Comparison of ENCODE assay signal across 1 cellular context in the genomic region with DNA sequence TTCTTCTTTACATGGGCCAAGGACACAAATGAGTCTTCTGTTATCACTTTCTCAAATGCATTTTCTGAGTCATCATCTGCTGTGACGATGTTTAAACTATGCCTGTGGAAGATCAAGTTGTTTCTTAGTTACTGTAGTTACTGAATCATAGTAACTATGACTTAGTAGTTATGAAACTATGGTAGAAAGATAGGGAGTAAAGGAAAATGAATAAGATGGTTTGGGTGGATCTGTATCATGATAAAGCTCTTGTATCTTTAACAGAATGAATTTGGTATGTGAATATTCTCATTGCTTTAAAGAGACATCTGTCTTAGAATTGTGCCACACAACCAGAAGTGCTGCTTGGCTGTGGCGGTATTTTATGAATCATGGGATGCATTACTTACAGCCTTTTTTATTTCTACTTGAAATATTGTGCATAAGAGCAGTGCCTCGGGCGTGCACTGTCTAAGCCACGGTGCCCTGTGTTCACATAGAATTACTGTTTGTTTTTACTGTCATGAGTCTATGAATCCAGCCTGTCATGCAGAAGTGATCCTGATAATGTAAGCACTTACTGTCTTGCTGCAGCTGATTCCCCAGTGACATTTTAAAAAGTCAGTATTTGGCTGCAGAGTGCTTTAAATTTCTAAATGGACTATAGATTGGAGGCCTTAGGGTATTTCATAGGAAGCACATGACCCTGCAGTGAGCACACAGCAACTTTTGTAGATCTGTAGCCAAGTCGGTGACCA.
TF ChIP-seq lines count a peak whose summit lies in the region.

No MANE protein-coding gene starts in this region.

TF ChIP-seq in HEK293, 187 proteins besides CTCF, POLR2A, EP300 and RAD21 (continued from another document):
- TF ChIP-seq, protein P1, sequence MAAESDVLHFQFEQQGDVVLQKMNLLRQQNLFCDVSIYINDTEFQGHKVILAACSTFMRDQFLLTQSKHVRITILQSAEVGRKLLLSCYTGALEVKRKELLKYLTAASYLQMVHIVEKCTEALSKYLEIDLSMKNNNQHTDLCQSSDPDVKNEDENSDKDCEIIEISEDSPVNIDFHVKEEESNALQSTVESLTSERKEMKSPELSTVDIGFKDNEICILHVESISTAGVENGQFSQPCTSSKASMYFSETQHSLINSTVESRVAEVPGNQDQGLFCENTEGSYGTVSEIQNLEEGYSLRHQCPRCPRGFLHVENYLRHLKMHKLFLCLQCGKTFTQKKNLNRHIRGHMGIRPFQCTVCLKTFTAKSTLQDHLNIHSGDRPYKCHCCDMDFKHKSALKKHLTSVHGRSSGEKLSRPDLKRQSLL (tag by site-specific recombination; IDR thresholded peaks at IDR 0.05) = no peak
- TF ChIP-seq ZNF514 (tag by site-specific recombination; IDR thresholded peaks at IDR 0.05) = no peak
- TF ChIP-seq ZFP37 (tag by site-specific recombination; IDR thresholded peaks at IDR 0.05) = no peak
- no peak for TF ChIP-seq ZNF433 (tag by site-specific recombination; IDR thresholded peaks at IDR 0.05; ENCODE audit: low read depth)
- no peak for TF ChIP-seq ZNF660 (tag by site-specific recombination; IDR thresholded peaks at IDR 0.05)
- no peak for TF ChIP-seq ZNF335 (tag by site-specific recombination; conservative IDR thresholded peaks at IDR 0.05)
- no peak for TF ChIP-seq ZNF416 (tag by site-specific recombination; IDR thresholded peaks at IDR 0.05)
- peak; percentile 90 for TF ChIP-seq ZNF629 (tag by site-specific recombination; IDR thresholded peaks at IDR 0.05)
- TF ChIP-seq ZSCAN30 (tag by site-specific recombination; IDR thresholded peaks at IDR 0.05) = peak; percentile 19; the same call in 1 of the 2 replicates
- TF ChIP-seq ZNF610 (tag by site-specific recombination; IDR thresholded peaks at IDR 0.05; ENCODE audit: borderline replicate concordance) = no peak
- no peak for TF ChIP-seq ZNF140 (tag by site-specific recombination; IDR thresholded peaks at IDR 0.05)
- TF ChIP-seq SP7 (tag by site-specific recombination; IDR thresholded peaks at IDR 0.05) = 0 out of 2 replicates have a peak, but pooled peaks have one; percentile 12
- TF ChIP-seq ZNF776 (tag by site-specific recombination; IDR thresholded peaks at IDR 0.05; ENCODE audit: borderline replicate concordance) = no peak
- TF ChIP-seq ZNF692 (tag by site-specific recombination; IDR thresholded peaks at IDR 0.05) = no peak
- no peak for TF ChIP-seq ZNF350 (tag by site-specific recombination; IDR thresholded peaks at IDR 0.05)
- TF ChIP-seq ZEB2 (tag by site-specific recombination; IDR thresholded peaks at IDR 0.05) = 0 out of 2 replicates have a peak, but pooled peaks have one; percentile 47
- TF ChIP-seq ZNF121 (tag by site-specific recombination; IDR thresholded peaks at IDR 0.05) = no peak
- TF ChIP-seq ZNF704 (tag by site-specific recombination; IDR thresholded peaks at IDR 0.05) = no peak
- no peak for TF ChIP-seq ZNF10 (tag by site-specific recombination; IDR thresholded peaks at IDR 0.05)
- TF ChIP-seq PRDM1 (tag by site-specific recombination; IDR thresholded peaks at IDR 0.05) = 0 out of 2 replicates have a peak, but pooled peaks have one; percentile 13
- TF ChIP-seq, protein P2, sequence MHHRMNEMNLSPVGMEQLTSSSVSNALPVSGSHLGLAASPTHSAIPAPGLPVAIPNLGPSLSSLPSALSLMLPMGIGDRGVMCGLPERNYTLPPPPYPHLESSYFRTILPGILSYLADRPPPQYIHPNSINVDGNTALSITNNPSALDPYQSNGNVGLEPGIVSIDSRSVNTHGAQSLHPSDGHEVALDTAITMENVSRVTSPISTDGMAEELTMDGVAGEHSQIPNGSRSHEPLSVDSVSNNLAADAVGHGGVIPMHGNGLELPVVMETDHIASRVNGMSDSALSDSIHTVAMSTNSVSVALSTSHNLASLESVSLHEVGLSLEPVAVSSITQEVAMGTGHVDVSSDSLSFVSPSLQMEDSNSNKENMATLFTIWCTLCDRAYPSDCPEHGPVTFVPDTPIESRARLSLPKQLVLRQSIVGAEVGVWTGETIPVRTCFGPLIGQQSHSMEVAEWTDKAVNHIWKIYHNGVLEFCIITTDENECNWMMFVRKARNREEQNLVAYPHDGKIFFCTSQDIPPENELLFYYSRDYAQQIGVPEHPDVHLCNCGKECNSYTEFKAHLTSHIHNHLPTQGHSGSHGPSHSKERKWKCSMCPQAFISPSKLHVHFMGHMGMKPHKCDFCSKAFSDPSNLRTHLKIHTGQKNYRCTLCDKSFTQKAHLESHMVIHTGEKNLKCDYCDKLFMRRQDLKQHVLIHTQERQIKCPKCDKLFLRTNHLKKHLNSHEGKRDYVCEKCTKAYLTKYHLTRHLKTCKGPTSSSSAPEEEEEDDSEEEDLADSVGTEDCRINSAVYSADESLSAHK (tag by site-specific recombination; IDR thresholded peaks at IDR 0.05) = peak; percentile 18; the same call in 1 of the 2 replicates
- TF ChIP-seq KLF9 (tag by site-specific recombination; IDR thresholded peaks at IDR 0.05; ENCODE audit: low read depth) = no peak
- TF ChIP-seq IKZF3 (tag by site-specific recombination; IDR thresholded peaks at IDR 0.05) = peak; percentile 71
